21 cellular contexts compared by ENCODE assay signal in genomic region chr10:111999205-111999914, GRCh38.
"Had no signal": no experiment of that assay in that cellular context is flagged by ENCODE, and none has a peak within 500 bp of the region (broad histone marks: within the 10 kb centered on the region; RNA-seq: fewer than 3 reads in every experiment).

No MANE protein-coding gene starts in this region.

- H3K9me3 Mint-ChIP-seq: activated B cell treated with CpG ODN at 0.5 μM for 24 hours; activated T-cell treated with anti-CD3 and anti-CD28 coated beads, Interleukin-2, amount 50 U/mL, for 72 hours had no signal

- H3K4me1 ChIP-seq: breast epithelium, lower lobe of right lung, parathyroid adenoma, stomach had no signal

- H3K36me3 ChIP-seq: breast epithelium, lower lobe of right lung, neutrophil, stomach, thoracic aorta had no signal

- H3K27ac Mint-ChIP-seq: activated B cell treated with CpG ODN at 0.5 μM for 24 hours; activated CD8-positive, alpha-beta T cell treated with anti-CD3 and anti-CD28 coated beads, Interleukin-2, amount 10 ng/mL, durations not matched to agents 7 days and 5 days; activated naive CD8-positive, alpha-beta T cell; activated T-cell treated with anti-CD3 and anti-CD28 coated beads, Interleukin-2, amount 50 U/mL, for 72 hours; dendritic cell treated with granulocyte-macrophage colony-stimulating factor and Interleukin-4, amounts not matched to agents 40 ng/mL and 50 ng/mL, for 4 days had no signal

- H3K9me3 ChIP-seq: breast epithelium, lower lobe of right lung, neutrophil, thoracic aorta had no signal

- H3K36me3 Mint-ChIP-seq: activated naive CD8-positive, alpha-beta T cell had no signal

- H3K4me1 Mint-ChIP-seq: activated B cell treated with CpG ODN at 0.5 μM for 24 hours had no signal

- DNase-seq: activated B cell treated with CpG ODN at 0.5 μM for 24 hours; activated CD4-positive, alpha-beta T cell treated with anti-CD3 and anti-CD28 coated beads for 48 hours; activated CD8-positive, alpha-beta memory T cell treated with anti-CD3 and anti-CD28 coated beads, Interleukin-2, amount 50 U/mL, for 4 hours; activated CD8-positive, alpha-beta T cell treated with anti-CD3 and anti-CD28 coated beads, Interleukin-2, amount 10 ng/mL, durations not matched to agents 7 days and 5 days; activated gamma-delta T cell treated with Interleukin-2 at 50 U/mL for 16 hours; activated T-cell treated with anti-CD3 and anti-CD28 coated beads, Interleukin-2, amount 50 U/mL, for 72 hours; aorta; cerebellar nuclear complex; erythroblast; lower lobe of right lung; midbrain; stimulated activated CD4-positive, alpha-beta T cell treated with anti-CD3 and anti-CD28 coated beads, Interleukin-12 subunit alpha, Interleukin-12 subunit beta, amount 100 ng/mL, for 4 hours; stimulated activated CD4-positive, alpha-beta T cell treated with anti-CD3 and anti-CD28 coated beads, Interleukin-2, amount 100 ng/mL, for 24 hours; stomach; T-helper 2 cell had no signal

- H3K9ac ChIP-seq: parathyroid adenoma had no signal

- H3K4me3 Mint-ChIP-seq: activated B cell treated with CpG ODN at 0.5 μM for 24 hours; activated CD8-positive, alpha-beta T cell treated with anti-CD3 and anti-CD28 coated beads, Interleukin-2, amount 10 ng/mL, durations not matched to agents 7 days and 5 days; activated naive CD8-positive, alpha-beta T cell; activated T-cell treated with anti-CD3 and anti-CD28 coated beads, Interleukin-2, amount 50 U/mL, for 72 hours; dendritic cell treated with granulocyte-macrophage colony-stimulating factor and Interleukin-4, amounts not matched to agents 40 ng/mL and 50 ng/mL, for 4 days had no signal

- H3K27ac ChIP-seq: breast epithelium, lower lobe of right lung, neutrophil, parathyroid adenoma, stomach, thoracic aorta had no signal

- H3K27me3 Mint-ChIP-seq: dendritic cell treated with granulocyte-macrophage colony-stimulating factor and Interleukin-4, amounts not matched to agents 40 ng/mL and 50 ng/mL, for 4 days had no signal

- H3K4me3 ChIP-seq: breast epithelium, lower lobe of right lung, stomach, thoracic aorta had no signal

- H3K27me3 ChIP-seq: breast epithelium, neutrophil, stomach had no signal
